22 cellular contexts compared by ENCODE assay signal in the genomic region with DNA sequence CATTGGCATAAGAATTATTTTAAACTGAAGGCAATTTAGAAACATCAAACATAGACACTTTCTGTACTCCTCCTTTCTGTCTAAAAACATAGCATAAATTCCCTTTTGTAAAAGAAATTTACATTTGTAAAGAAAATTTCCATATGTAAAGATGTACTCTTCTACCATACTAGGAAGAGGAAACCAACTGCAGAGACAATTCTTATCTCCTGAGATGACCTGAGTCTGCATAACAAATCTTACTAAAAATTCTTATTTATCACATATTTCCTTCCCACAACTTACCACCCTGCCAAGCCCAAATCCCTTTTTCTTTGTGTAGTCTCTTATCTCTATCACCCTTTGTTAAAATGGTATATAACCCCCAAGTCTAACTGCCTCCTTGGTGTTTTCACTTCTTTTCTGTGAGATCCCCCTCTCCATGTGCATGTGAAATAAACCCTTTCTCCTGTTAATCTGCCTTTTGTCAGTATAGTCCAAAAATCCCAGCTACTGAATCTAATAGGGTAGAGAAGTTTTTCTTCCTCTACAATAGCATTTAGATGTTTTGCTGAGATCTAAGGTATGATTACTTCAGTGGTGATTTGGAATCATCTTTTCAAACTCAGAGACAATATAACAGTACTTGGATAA.
"Had no signal": no experiment of that assay in that cellular context is flagged by ENCODE, and none has a peak within 500 bp of the region (broad histone marks: within the 10 kb centered on the region; RNA-seq: fewer than 3 reads in every experiment).

No MANE protein-coding gene starts in this region.

- H3K27me3 Mint-ChIP-seq: stimulated activated naive B cell treated with anti-CD40 and anti-IgM and Interleukin-4, amounts not matched to agents 10 μg/mL and 1 μg/mL and 100 μg/mL, for 72 hours; stimulated activated naive CD8-positive, alpha-beta T cell treated with anti-CD3 and anti-CD28 coated beads, Interleukin-15, amount 100 ng/mL, for 72 hours had no signal

- H3K9me3 Mint-ChIP-seq: natural killer cell had no signal

- H3K36me3 ChIP-seq: esophagus muscularis mucosa, gastrocnemius medialis, heart right ventricle, spleen, tibial nerve had no signal

- H3K27me3 ChIP-seq: dorsolateral prefrontal cortex, esophagus muscularis mucosa, gastrocnemius medialis, heart right ventricle, spleen, testis, tibial nerve had no signal

- H3K27ac ChIP-seq: dorsolateral prefrontal cortex, epithelial cell of prostate, esophagus muscularis mucosa, gastrocnemius medialis, heart right ventricle, spleen, testis, tibial nerve had no signal

- ATAC-seq: gastrocnemius medialis; heart right ventricle; natural killer cell; sciatic nerve; stimulated activated naive B cell treated with anti-CD40 and anti-IgM and Interleukin-4, amounts not matched to agents 10 μg/mL and 1 μg/mL and 100 μg/mL, for 72 hours; stimulated activated naive CD8-positive, alpha-beta T cell treated with anti-CD3 and anti-CD28 coated beads, Interleukin-15, amount 100 ng/mL, for 72 hours had no signal

- H3K36me3 Mint-ChIP-seq: natural killer cell had no signal

- H3K9me3 ChIP-seq: esophagus muscularis mucosa, gastrocnemius medialis, testis, tibial nerve had no signal

- H3K4me1 Mint-ChIP-seq: natural killer cell; stimulated activated naive B cell treated with anti-CD40 and anti-IgM and Interleukin-4, amounts not matched to agents 10 μg/mL and 1 μg/mL and 100 μg/mL, for 72 hours; stimulated activated naive CD8-positive, alpha-beta T cell treated with anti-CD3 and anti-CD28 coated beads, Interleukin-15, amount 100 ng/mL, for 72 hours had no signal

- DNase-seq: cortex of kidney; dorsolateral prefrontal cortex; effector memory CD4-positive, alpha-beta T cell; gastrocnemius medialis; heart right ventricle; hypothalamus; kidney glomerular epithelial cell; mammary epithelial cell; natural killer cell; posterior cingulate gyrus; spleen; stimulated activated CD4-positive, alpha-beta T cell treated with anti-CD3 and anti-CD28 coated beads, Interleukin-15, amount 100 ng/mL, for 24 hours; stimulated activated CD4-positive, alpha-beta T cell treated with anti-CD3 and anti-CD28 coated beads, Interleukin-2, amount 100 ng/mL, for 24 hours; stimulated activated CD4-positive, alpha-beta T cell treated with anti-CD3 and anti-CD28 coated beads, Interleukin-4, amount 100 ng/mL, for 4 hours; stimulated activated naive B cell treated with anti-CD40 and anti-IgM and Interleukin-4, amounts not matched to agents 10 μg/mL and 1 μg/mL and 100 μg/mL, for 72 hours; stimulated activated naive CD8-positive, alpha-beta T cell treated with anti-CD3 and anti-CD28 coated beads, Interleukin-15, amount 100 ng/mL, for 72 hours; testis had no signal

- H3K4me3 ChIP-seq: dorsolateral prefrontal cortex, esophagus muscularis mucosa, gastrocnemius medialis, heart right ventricle, spleen, testis, tibial nerve had no signal

- H3K4me1 ChIP-seq: esophagus muscularis mucosa, gastrocnemius medialis, heart right ventricle, spleen, testis, tibial nerve had no signal

- H3K27ac Mint-ChIP-seq: natural killer cell; stimulated activated naive B cell treated with anti-CD40 and anti-IgM and Interleukin-4, amounts not matched to agents 10 μg/mL and 1 μg/mL and 100 μg/mL, for 72 hours; stimulated activated naive CD8-positive, alpha-beta T cell treated with anti-CD3 and anti-CD28 coated beads, Interleukin-15, amount 100 ng/mL, for 72 hours had no signal

- H3K4me3 Mint-ChIP-seq: natural killer cell; neural crest cell; stimulated activated naive B cell treated with anti-CD40 and anti-IgM and Interleukin-4, amounts not matched to agents 10 μg/mL and 1 μg/mL and 100 μg/mL, for 72 hours; stimulated activated naive CD8-positive, alpha-beta T cell treated with anti-CD3 and anti-CD28 coated beads, Interleukin-15, amount 100 ng/mL, for 72 hours had no signal
